16 cellular contexts compared by ENCODE assay signal in genomic region chr1:113031060-113031933, GRCh38. TPM values are rescaled to one million over a fixed set of nuclear protein-coding genes. Genes with fewer than 3 reads are reported as not detected.
DNase-seq lines count a peak whose midpoint lies in the region; ATAC-seq and TF ChIP-seq lines count a peak whose summit lies in the region.
"Had no signal": no experiment of that assay in that cellular context is flagged by ENCODE, and none has a peak within 500 bp of the region (broad histone marks: within the 10 kb centered on the region; RNA-seq: fewer than 3 reads in every experiment).

No MANE protein-coding gene starts in this region.

- TF ChIP-seq CTCF in CD14-positive monocyte (IDR thresholded peaks at IDR 0.05), result no peak

- H3K4me3 Mint-ChIP-seq in activated T-cell treated with anti-CD3 and anti-CD28 coated beads, Interleukin-2, amount 50 U/mL, for 24 hours, result no peak overlapping the region
- no peak overlapping the region for H3K4me3 Mint-ChIP-seq in CD14-positive monocyte
- H3K4me3 Mint-ChIP-seq: activated CD8-positive, alpha-beta T cell treated with anti-CD3 and anti-CD28 coated beads for 36 hours had no signal

- ATAC-seq in HG02678 (IDR thresholded peaks at IDR 0.05; ENCODE audit: unreplicated experiment), result peak; percentile 79
- ATAC-seq: activated CD8-positive, alpha-beta T cell treated with anti-CD3 and anti-CD28 coated beads for 36 hours; K562 had no signal

- peak overlapping the region; percentile 48 for H3K27ac Mint-ChIP-seq in activated T-cell treated with anti-CD3 and anti-CD28 coated beads, Interleukin-2, amount 50 U/mL, for 24 hours
- peak overlapping the region in 1 of 7 donors; percentile 58 for H3K27ac Mint-ChIP-seq in CD14-positive monocyte
- H3K27ac Mint-ChIP-seq: activated CD8-positive, alpha-beta T cell treated with anti-CD3 and anti-CD28 coated beads for 36 hours had no signal

- H3K4me1 Mint-ChIP-seq in activated T-cell treated with anti-CD3 and anti-CD28 coated beads, Interleukin-2, amount 50 U/mL, for 24 hours (ENCODE audit: low read depth), result peaks cover 5% of the 10 kb centered on the region
- H3K4me1 Mint-ChIP-seq in CD14-positive monocyte, result peaks cover 10% of the 10 kb centered on the region

- intact Hi-C loops in CD14-positive monocyte (cut with micrococcal nuclease), result no loop called here

- no peaks in the 10 kb centered on the region for H3K9me3 Mint-ChIP-seq in activated T-cell treated with anti-CD3 and anti-CD28 coated beads, Interleukin-2, amount 50 U/mL, for 24 hours
- no peaks in the 10 kb centered on the region for H3K9me3 Mint-ChIP-seq in CD14-positive monocyte
- H3K9me3 Mint-ChIP-seq: activated CD8-positive, alpha-beta T cell treated with anti-CD3 and anti-CD28 coated beads for 36 hours had no signal

- no peaks in the 10 kb centered on the region for H3K27me3 Mint-ChIP-seq in activated T-cell treated with anti-CD3 and anti-CD28 coated beads, Interleukin-2, amount 50 U/mL, for 24 hours
- H3K27me3 Mint-ChIP-seq in CD14-positive monocyte (ENCODE audit: low read depth in 3 of 3), result peaks cover 0 to 3% (median 0%) of the 10 kb centered on the region in 3 donors
- H3K27me3 Mint-ChIP-seq: activated CD8-positive, alpha-beta T cell treated with anti-CD3 and anti-CD28 coated beads for 36 hours had no signal

- no peak for DNase-seq in activated T-cell treated with anti-CD3 and anti-CD28 coated beads, Interleukin-2, amount 50 U/mL, for 24 hours
- no peak for DNase-seq in activated T-cell treated with anti-CD3 and anti-CD28 coated beads, Interleukin-2, amount 50 U/mL, for 48 hours
- DNase-seq in NCI-H2171 treated with DMSO at 0.1 percent for 48 hours (lab: John Stamatoyannopoulos, UW) (peak; percentile 87), NCI-H2107 treated with DMSO at 0.1 percent for 48 hours (lab: John Stamatoyannopoulos, UW; ENCODE audit: unreplicated experiment) (no peak), CD14-positive monocyte (ENCODE audit: low spot score) (no peak), NCI-H2196 (lab: John Stamatoyannopoulos, UW; ENCODE audit: unreplicated experiment) (no peak), COR-L47 (lab: John Stamatoyannopoulos, UW) (no peak)
- DNase-seq: 8988T; activated CD8-positive, alpha-beta T cell treated with anti-CD3 and anti-CD28 coated beads for 36 hours; activated naive CD4-positive, alpha-beta T cell treated with anti-CD3 and anti-CD28 coated beads, Interleukin-2, amount 50 U/mL, for 16 hours; head of caudate nucleus; left ventricle myocardium superior; NCI-H146; SHP77 treated with DMSO at 0.1 percent for 48 hours had no signal

- no peaks in the 10 kb centered on the region for H3K36me3 Mint-ChIP-seq in activated T-cell treated with anti-CD3 and anti-CD28 coated beads, Interleukin-2, amount 50 U/mL, for 24 hours (ENCODE audit: low read depth)
- H3K36me3 Mint-ChIP-seq in CD14-positive monocyte, result no peaks in the 10 kb centered on the region

RNA-seq across cellular contexts. Expression of gene LRIG2, which starts 41.7 kb away (rescaled TPM):
- polyA plus RNA-seq in CD14-positive monocyte, result under 1 TPM; 0.93 to 0.96 TPM
